Comparison of ENCODE assay signal across 14 cellular contexts in genomic region chr14:71703477-71703876, GRCh38.
DNase-seq lines count a peak whose midpoint lies in the region; ATAC-seq and TF ChIP-seq lines count a peak whose summit lies in the region.
"Had no signal": no experiment of that assay in that cellular context is flagged by ENCODE, and none has a peak within 500 bp of the region (broad histone marks: within the 10 kb centered on the region; RNA-seq: fewer than 3 reads in every experiment).

No MANE protein-coding gene starts in this region.

- no peaks in the 10 kb centered on the region for H3K27me3 Mint-ChIP-seq in T-helper 17 cell
- H3K27me3 Mint-ChIP-seq in CD14-positive monocyte (ENCODE audit: low read depth in 3 of 3) = no peaks in the 10 kb centered on the region
- H3K27me3 Mint-ChIP-seq: B cell had no signal

- H3K27ac Mint-ChIP-seq in T-helper 17 cell (no peak overlapping the region), CD14-positive monocyte (peak overlapping the region in 1 of 7 donors; percentile 30)
- H3K27ac Mint-ChIP-seq: B cell had no signal

- H3K9me3 ChIP-seq in lower lobe of right lung (no peaks in the 10 kb centered on the region), T-helper 17 cell (ENCODE audit: control insufficient read depth, low read length, poor library complexity, severe bottlenecking) (no peaks in the 10 kb centered on the region)
- H3K9me3 ChIP-seq: gastrocnemius medialis had no signal

- no peak overlapping the region for H3K4me3 ChIP-seq in cardiac fibroblast (replicated peaks in 1 of 2; ENCODE audit: low read depth in 2 of 2, low read length in 2 of 2)
- no peak overlapping the region for H3K4me3 ChIP-seq in lower lobe of right lung
- H3K4me3 ChIP-seq: gastrocnemius medialis, PC-9 had no signal

- DNase-seq in AG08396 (ENCODE audit: low spot score) (peak; percentile 37), NCI-H1105 (lab: John Stamatoyannopoulos, UW) (peak; percentile 39), cardiac fibroblast (ENCODE audit: low read depth in 2 of 2) (peak; percentile 60 to 77), left kidney (ENCODE audit: low read depth, low spot score) (peak; percentile 86), KG1 (lab: John Stamatoyannopoulos, UW) (no peak), lower lobe of right lung (no peak), T-helper 17 cell (no peak), CD14-positive monocyte (ENCODE audit: low spot score) (no peak)
- DNase-seq: gastrocnemius medialis, NCI-H1436, PC-9, T1000, trophoblast cell had no signal

- H3K4me3 Mint-ChIP-seq in T-helper 17 cell = no peak overlapping the region
- no peak overlapping the region for H3K4me3 Mint-ChIP-seq in CD14-positive monocyte
- H3K4me3 Mint-ChIP-seq: B cell had no signal

- H3K4me1 Mint-ChIP-seq in T-helper 17 cell = peaks cover 8% of the 10 kb centered on the region
- H3K4me1 Mint-ChIP-seq in CD14-positive monocyte = no peaks in the 10 kb centered on the region
- H3K4me1 Mint-ChIP-seq: B cell had no signal

- H3K36me3 Mint-ChIP-seq in T-helper 17 cell (ENCODE audit: low read depth) = peaks cover 7% of the 10 kb centered on the region
- H3K36me3 Mint-ChIP-seq in CD14-positive monocyte = peaks cover 70 to 73% of the 10 kb centered on the region in 2 donors

- TF ChIP-seq CTCF in cardiac fibroblast (IDR thresholded peaks at IDR 0.05; ENCODE audit: low read depth, low read length) = no peak
- TF ChIP-seq CTCF in lower lobe of right lung (IDR thresholded peaks at IDR 0.05) = no peak
- no peak for TF ChIP-seq CTCF in CD14-positive monocyte (IDR thresholded peaks at IDR 0.05)

- intact Hi-C loops in lower lobe of right lung (cut with DNase I) (no loop called here), CD14-positive monocyte (cut with micrococcal nuclease) (no loop called here)

- no peaks in the 10 kb centered on the region for H3K27me3 ChIP-seq in lower lobe of right lung (ENCODE audit: low read depth)
- H3K27me3 ChIP-seq: gastrocnemius medialis had no signal

- peaks cover 0 to 3% (median 0%) of the 10 kb centered on the region in 7 donors for H3K9me3 Mint-ChIP-seq in CD14-positive monocyte

- no peak overlapping the region for H3K27ac ChIP-seq in lower lobe of right lung
- H3K27ac ChIP-seq: gastrocnemius medialis, PC-9 had no signal

- no peak for ATAC-seq in lower lobe of right lung
- ATAC-seq in T-helper 17 cell = no peak
- ATAC-seq: gastrocnemius medialis had no signal

- H3K4me1 ChIP-seq in lower lobe of right lung = no peaks in the 10 kb centered on the region
- H3K4me1 ChIP-seq: gastrocnemius medialis had no signal

- H3K36me3 ChIP-seq in lower lobe of right lung = no peaks in the 10 kb centered on the region
- H3K36me3 ChIP-seq: gastrocnemius medialis had no signal

Comparison
In these comparisons a context has a peak if more than half of its experiments do, and no peak if none do; other contexts are left out.
1. DNase-seq: peak in AG08396 (single experiment), NCI-H1105 (single experiment), cardiac fibroblast (2 of 2) and left kidney (single experiment); none in KG1 (single experiment), lower lobe of right lung (single experiment), T-helper 17 cell (0 of 3) and CD14-positive monocyte (single experiment).